In the genomic region with DNA sequence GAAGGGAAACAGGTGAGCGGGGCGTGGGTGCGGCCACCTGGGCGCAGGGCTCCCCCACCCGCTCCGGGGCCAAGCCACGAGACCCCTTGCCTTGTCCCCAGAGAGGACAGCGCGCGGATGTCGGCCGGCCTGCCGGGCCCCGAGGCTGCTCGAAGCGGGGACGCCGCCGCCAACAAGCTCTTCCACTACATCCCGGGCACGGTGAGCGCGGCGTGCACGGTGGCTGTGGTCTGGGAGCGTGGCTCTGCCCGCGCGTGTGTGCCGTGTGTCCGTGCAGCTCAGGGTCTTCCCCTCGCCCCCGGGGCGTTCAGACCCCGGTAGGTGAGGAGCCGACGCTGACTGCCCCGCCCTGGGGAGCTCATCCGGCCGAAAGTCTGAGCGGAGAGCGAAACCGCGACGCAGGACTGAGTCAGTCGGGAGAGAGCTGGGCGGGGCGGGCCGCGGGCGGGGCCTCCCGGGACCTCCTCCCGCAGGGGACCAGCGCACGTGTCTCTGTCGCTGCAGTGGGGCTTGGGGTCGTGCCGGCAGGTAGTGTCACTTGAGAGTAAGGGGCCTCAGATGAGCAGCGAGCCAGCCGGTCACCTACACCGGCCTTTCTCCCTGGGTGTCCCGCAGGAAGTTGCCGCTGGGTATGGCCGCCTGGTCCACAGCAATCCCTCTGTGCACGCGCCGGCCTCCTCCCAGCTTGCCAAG, we compare ENCODE assay signal across 8 cellular contexts. TPM values are rescaled to one million over a fixed set of nuclear protein-coding genes. Genes with fewer than 3 reads are reported as not detected.
DNase-seq lines count a peak whose midpoint lies in the region; ATAC-seq and TF ChIP-seq lines count a peak whose summit lies in the region.

No MANE protein-coding gene starts in this region.

- H3K36me3 ChIP-seq in HUES6 (ENCODE audit: control insufficient read depth, insufficient read depth, low read length), result peaks cover 29% of the 10 kb centered on the region
- H3K36me3 ChIP-seq in liver (ENCODE audit: control insufficient read depth in 4 of 4, insufficient read depth in 3 of 4, low read depth in 1 of 4, low read length in 3 of 4), result peaks cover 0 to 6% (median 0%) of the 10 kb centered on the region in 4 donors

- H3K27ac ChIP-seq in HUES6 (ENCODE audit: low read depth, low read length) (no peak overlapping the region), liver (ENCODE audit: low read depth in 1 of 2, low read length in 2 of 2) (peak overlapping the region; percentile 28 to 66)

- H3K9ac ChIP-seq in HUES6 (ENCODE audit: low read length) (peak overlapping the region; percentile 67), liver (ENCODE audit: low read depth in 1 of 2, low read length in 2 of 2) (peak overlapping the region in 1 of 2 donors; percentile 41)

- no peak for TF ChIP-seq CTCF in liver (IDR thresholded peaks at IDR 0.05; ENCODE audit: low read depth, low read length, missing input control)

- H3K9me3 ChIP-seq in HUES6 (ENCODE audit: control insufficient read depth, insufficient read depth, low read depth, low read length) (no peaks in the 10 kb centered on the region), liver (ENCODE audit: control insufficient read depth in 4 of 4, low read length in 3 of 4) (no peaks in the 10 kb centered on the region)

- DNase-seq in AML-193 (lab: John Stamatoyannopoulos, UW), result peak; percentile 36 to 41
- peak; percentile 23 for DNase-seq in cerebellum (ENCODE audit: low spot score)
- DNase-seq in stimulated activated CD4-positive, alpha-beta T cell treated with anti-CD3 and anti-CD28 coated beads, TNF-alpha, amount 100 ng/mL, for 1 hour (ENCODE audit: low read depth in 3 of 3, low spot score in 1 of 3), result peak; percentile 40 to 80 (median 71)
- DNase-seq in Ammon's horn (ENCODE audit: low spot score), result no peak

- peak; percentile 69 for ATAC-seq in GM19395 (IDR thresholded peaks at IDR 0.05; ENCODE audit: unreplicated experiment)
- peak; percentile 95 for ATAC-seq in activated CD4-positive, CD25-positive, alpha-beta regulatory T cell treated with anti-CD3 and anti-CD28 coated beads, Interleukin-2, amount 50 U/mL, for 24 hours

- H3K4me3 ChIP-seq in HUES6 (ENCODE audit: low read depth, low read length), result peak overlapping the region; percentile 78
- H3K4me3 ChIP-seq in liver (ENCODE audit: low read depth in 1 of 3, low read length in 3 of 3), result peak overlapping the region; percentile 11 to 70 (median 68)

- TF ChIP-seq RAD21 in liver (IDR thresholded peaks at IDR 0.05), result no peak

- H3K27me3 ChIP-seq in HUES6 (ENCODE audit: control insufficient read depth, insufficient read depth, low read length) (peaks cover 68% of the 10 kb centered on the region), liver (ENCODE audit: control insufficient read depth in 4 of 4, insufficient read depth in 4 of 4, low read length in 3 of 4) (peaks cover 0 to 11% (median 1%) of the 10 kb centered on the region in 4 donors)

- H3K4me1 ChIP-seq in HUES6 (ENCODE audit: control insufficient read depth, insufficient read depth, low read length) (peaks cover 17% of the 10 kb centered on the region), liver (ENCODE audit: control insufficient read depth in 4 of 4, insufficient read depth in 4 of 4, low read length in 3 of 4) (peaks cover 3 to 13% (median 9%) of the 10 kb centered on the region in 4 donors)

- under 1% methylated on average over 67 of the region's 67 CpGs for WGBS in liver

TF ChIP-seq in liver, 16 proteins besides CTCF, POLR2A, EP300 and RAD21:
- TF ChIP-seq ATF3 (IDR thresholded peaks at IDR 0.05), result no peak
- TF ChIP-seq GABPA (IDR thresholded peaks at IDR 0.05 in 1 of 2, conservative IDR thresholded peaks at IDR 0.05 in 1 of 2), result no peak
- no peak for TF ChIP-seq NR2F2 (IDR thresholded peaks at IDR 0.05)
- TF ChIP-seq HNF4G (IDR thresholded peaks at IDR 0.05), result no peak
- TF ChIP-seq HNF4A (conservative IDR thresholded peaks at IDR 0.05), result no peak
- TF ChIP-seq FOXA2 (IDR thresholded peaks at IDR 0.05), result no peak
- TF ChIP-seq MAX (IDR thresholded peaks at IDR 0.05), result no peak
- no peak for TF ChIP-seq TAF1 (conservative IDR thresholded peaks at IDR 0.05)
- TF ChIP-seq FOXA1 (IDR thresholded peaks at IDR 0.05), result no peak
- TF ChIP-seq YY1 (IDR thresholded peaks at IDR 0.05), result no peak
- no peak for TF ChIP-seq RXRA (IDR thresholded peaks at IDR 0.05)
- no peak for TF ChIP-seq JUND (IDR thresholded peaks at IDR 0.05)
- TF ChIP-seq REST (IDR thresholded peaks at IDR 0.05), result no peak
- no peak for TF ChIP-seq EGR1 (IDR thresholded peaks at IDR 0.05; ENCODE audit: low read depth in 2 of 2)
- no peak for TF ChIP-seq SP1 (IDR thresholded peaks at IDR 0.05)
- TF ChIP-seq, protein P1, sequence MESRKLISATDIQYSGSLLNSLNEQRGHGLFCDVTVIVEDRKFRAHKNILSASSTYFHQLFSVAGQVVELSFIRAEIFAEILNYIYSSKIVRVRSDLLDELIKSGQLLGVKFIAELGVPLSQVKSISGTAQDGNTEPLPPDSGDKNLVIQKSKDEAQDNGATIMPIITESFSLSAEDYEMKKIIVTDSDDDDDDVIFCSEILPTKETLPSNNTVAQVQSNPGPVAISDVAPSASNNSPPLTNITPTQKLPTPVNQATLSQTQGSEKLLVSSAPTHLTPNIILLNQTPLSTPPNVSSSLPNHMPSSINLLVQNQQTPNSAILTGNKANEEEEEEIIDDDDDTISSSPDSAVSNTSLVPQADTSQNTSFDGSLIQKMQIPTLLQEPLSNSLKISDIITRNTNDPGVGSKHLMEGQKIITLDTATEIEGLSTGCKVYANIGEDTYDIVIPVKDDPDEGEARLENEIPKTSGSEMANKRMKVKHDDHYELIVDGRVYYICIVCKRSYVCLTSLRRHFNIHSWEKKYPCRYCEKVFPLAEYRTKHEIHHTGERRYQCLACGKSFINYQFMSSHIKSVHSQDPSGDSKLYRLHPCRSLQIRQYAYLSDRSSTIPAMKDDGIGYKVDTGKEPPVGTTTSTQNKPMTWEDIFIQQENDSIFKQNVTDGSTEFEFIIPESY (IDR thresholded peaks at IDR 0.05), result no peak

RNA-seq across cellular contexts. Expression of gene PLEKHN1, which starts 0.5 kb away (rescaled TPM):
- total RNA-seq in cerebellum, result not detected
- total RNA-seq in liver, result under 1 TPM in 1 of 2 donors, not detected in 1; 0.17 TPM
- polyA plus RNA-seq in liver, result under 1 TPM in 1 of 2 donors, not detected in 1; 0.18 TPM

RNA-seq across cellular contexts. Expression of gene KLHL17, which starts 6.4 kb away (rescaled TPM):
- total RNA-seq in cerebellum (7.3 TPM), liver (1 to 10 TPM in 1 of 2 donors, under 1 TPM in 1; 0.98 to 5.4 TPM)
- polyA plus RNA-seq in liver, result 1 to 10 TPM; 1.2 to 3.0 TPM

RNA-seq across cellular contexts. Expression of gene NOC2L, which starts 7.7 kb away (rescaled TPM):
- 30.2 TPM for total RNA-seq in cerebellum
- total RNA-seq in liver, result 10 to 100 TPM; 28.7 to 34.5 TPM
- 10 to 100 TPM; 17.1 to 31.3 TPM for polyA plus RNA-seq in liver

RNA-seq across cellular contexts. Expression of gene PERM1, which starts 15.1 kb away (rescaled TPM):
- total RNA-seq in cerebellum (0.18 TPM), liver (under 1 TPM in 1 of 2 donors, not detected in 1; under 0.01 TPM)
- under 1 TPM in 1 of 2 donors, not detected in 1; 0.06 TPM for polyA plus RNA-seq in liver

RNA-seq across cellular contexts. Expression of gene HES4, which starts 33.1 kb away (rescaled TPM):
- total RNA-seq in cerebellum, result 14.9 TPM
- 1 to 10 TPM in 1 of 2 donors, under 1 TPM in 1; 0.93 to 1.7 TPM for total RNA-seq in liver
- polyA plus RNA-seq in liver, result 1 to 10 TPM; 1.7 to 1.9 TPM
